In the genomic region with DNA sequence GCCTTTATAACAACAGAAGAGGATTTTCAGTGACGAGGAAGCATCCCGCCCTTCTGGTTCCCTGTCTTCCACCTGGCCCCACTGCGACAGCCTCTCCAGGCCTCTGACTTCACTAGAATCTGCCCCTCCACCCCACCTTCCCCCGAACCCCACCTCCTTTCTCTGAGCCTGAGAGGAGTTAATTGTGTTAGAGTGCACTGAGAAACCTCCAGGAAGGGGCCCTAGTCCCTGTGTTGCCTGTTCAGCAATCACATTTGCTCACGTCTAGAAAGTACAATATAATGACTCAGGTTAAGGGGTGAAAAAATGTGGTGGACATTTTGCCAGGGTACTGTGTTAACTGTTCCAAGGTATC, we compare ENCODE assay signal across 9 cellular contexts. TPM values are rescaled to one million over a fixed set of nuclear protein-coding genes. Genes with fewer than 3 reads are reported as not detected.
A peak's percentile ranks its signal among the peaks of the same experiment; 100 is the strongest.
DNase-seq lines count a peak whose midpoint lies in the region; ATAC-seq and TF ChIP-seq lines count a peak whose summit lies in the region.
"Had no signal": no experiment of that assay in that cellular context is flagged by ENCODE, and none has a peak within 500 bp of the region (broad histone marks: within the 10 kb centered on the region; RNA-seq: fewer than 3 reads in every experiment).

No MANE protein-coding gene starts in this region.

- CTCF ChIA-PET in OCI-LY7 (lab: Charles Lee; ENCODE audit: unreplicated experiment), result interaction anchor here (2.0 kb wide), 1 partner anchor 13 kb away, joined by 7 read pairs; no protein-coding TSS in a partner anchor

- no peaks in the 10 kb centered on the region for H4K20me1 ChIP-seq in OCI-LY7 (ENCODE audit: insufficient read depth, low read length)

- DNase-seq in SIG-M5 treated with dmso at 0.1 percent for 504 hours (lab: John Stamatoyannopoulos, UW; ENCODE audit: unreplicated experiment) (peak; percentile 33), SIG-M5 (lab: John Stamatoyannopoulos, UW) (no peak), OCI-LY7 (ENCODE audit: low spot score) (peak; percentile 70), esophagus squamous epithelium (lab: John Stamatoyannopoulos, UW) (no peak), DMS 273 treated with DMSO at 0.1 percent for 48 hours (lab: John Stamatoyannopoulos, UW) (no peak), head of caudate nucleus (no peak)
- no peak for DNase-seq in stimulated activated effector memory CD8-positive, alpha-beta T cell treated with anti-CD3 and anti-CD28 coated beads, Interleukin-12 subunit alpha, Interleukin-12 subunit beta, amount 100 ng/mL, for 72 hours (ENCODE audit: low spot score in 2 of 2)
- DNase-seq: NCI-H774 had no signal

- H3K4me3 ChIP-seq in OCI-LY7 (ENCODE audit: low read depth, low read length, poor library complexity, severe bottlenecking) (peak overlapping the region; percentile 66), esophagus squamous epithelium (no peak overlapping the region)

- H3K36me3 ChIP-seq in OCI-LY7 (ENCODE audit: insufficient read depth, low read length) (no peaks in the 10 kb centered on the region), esophagus squamous epithelium (no peaks in the 10 kb centered on the region)

- peak overlapping the region; percentile 75 for H3K4me3 Mint-ChIP-seq in stimulated activated effector memory CD8-positive, alpha-beta T cell treated with anti-CD3 and anti-CD28 coated beads, Interleukin-12 subunit alpha, Interleukin-12 subunit beta, amount 100 ng/mL, for 72 hours

- H3K27me3 ChIP-seq in esophagus squamous epithelium, result no peaks in the 10 kb centered on the region

- peaks cover 77% of the 10 kb centered on the region for H3K4me1 Mint-ChIP-seq in stimulated activated effector memory CD8-positive, alpha-beta T cell treated with anti-CD3 and anti-CD28 coated beads, Interleukin-12 subunit alpha, Interleukin-12 subunit beta, amount 100 ng/mL, for 72 hours

- TF ChIP-seq POLR2A in esophagus squamous epithelium (IDR thresholded peaks at IDR 0.05), result no peak

- TF ChIP-seq CTCF in OCI-LY7 (conservative IDR thresholded peaks at IDR 0.05; ENCODE audit: low read length) (no peak), esophagus squamous epithelium (IDR thresholded peaks at IDR 0.05) (no peak)

- no peaks in the 10 kb centered on the region for H3K9me3 Mint-ChIP-seq in stimulated activated effector memory CD8-positive, alpha-beta T cell treated with anti-CD3 and anti-CD28 coated beads, Interleukin-12 subunit alpha, Interleukin-12 subunit beta, amount 100 ng/mL, for 72 hours

- peaks cover 42% of the 10 kb centered on the region for H3K36me3 Mint-ChIP-seq in stimulated activated effector memory CD8-positive, alpha-beta T cell treated with anti-CD3 and anti-CD28 coated beads, Interleukin-12 subunit alpha, Interleukin-12 subunit beta, amount 100 ng/mL, for 72 hours

- ATAC-seq in stimulated activated effector memory CD8-positive, alpha-beta T cell treated with anti-CD3 and anti-CD28 coated beads, Interleukin-12 subunit alpha, Interleukin-12 subunit beta, amount 100 ng/mL, for 72 hours, result peak; percentile 83
- ATAC-seq in HG02678 (IDR thresholded peaks at IDR 0.05; ENCODE audit: unreplicated experiment), result no peak

- peak overlapping the region; percentile 96 for H3K27ac Mint-ChIP-seq in stimulated activated effector memory CD8-positive, alpha-beta T cell treated with anti-CD3 and anti-CD28 coated beads, Interleukin-12 subunit alpha, Interleukin-12 subunit beta, amount 100 ng/mL, for 72 hours

- intact Hi-C loops in OCI-LY7 (cut with micrococcal nuclease; ENCODE audit: unreplicated experiment), result loop anchor here (5.0 to 10.0 kb wide), 2 partner anchors 167 to 254 kb away; partner anchors contain the start of gene FNBP4
- intact Hi-C loops in esophagus squamous epithelium (cut with DNase I), result no loop called here
- intact Hi-C loops in head of caudate nucleus (cut with DNase I), result no loop called here

- H3K27ac ChIP-seq in OCI-LY7 (ENCODE audit: low read depth, low read length, poor library complexity, severe bottlenecking) (peak overlapping the region; percentile 92), esophagus squamous epithelium (peak overlapping the region in 3 of 4 donors; percentile 14 to 65 (median 29))

- peak overlapping the region; percentile 98 for H3K4me2 ChIP-seq in OCI-LY7 (ENCODE audit: low read length)

- H3K9me2 ChIP-seq in OCI-LY7 (ENCODE audit: insufficient read depth, low read length), result no peaks in the 10 kb centered on the region

- H3K4me1 ChIP-seq in OCI-LY7 (ENCODE audit: insufficient read depth, low read length, poor library complexity, severe bottlenecking) (peaks cover 99% of the 10 kb centered on the region), esophagus squamous epithelium (peaks cover 0 to 34% (median 4%) of the 10 kb centered on the region in 3 donors)

- no TSS peak for BruUV-seq in OCI-LY7 (replicated peaks; lab: Mats Ljungman, UMichigan)

- 50 to 58% methylated on average over 2 of the region's 5 CpGs for WGBS in esophagus squamous epithelium, 2 donors

- POLR2A ChIA-PET in OCI-LY7 (lab: Charles Lee), result interaction anchor here (0.7 to 4.9 kb wide), 15 partner anchors 10 to 914 kb away, joined by 3 to 91 read pairs (median 5); no protein-coding TSS in a partner anchor

- H3K79me2 ChIP-seq in OCI-LY7 (ENCODE audit: insufficient read depth, low read depth, low read length), result peaks cover 29% of the 10 kb centered on the region; the same call in 1 of the 2 replicates

- H3K9me3 ChIP-seq in OCI-LY7 (ENCODE audit: low read length) (no peaks in the 10 kb centered on the region), esophagus squamous epithelium (no peaks in the 10 kb centered on the region)

- no peak overlapping the region; the same call in 1 of the 2 replicates for H2AFZ ChIP-seq in OCI-LY7 (ENCODE audit: low read length)

RNA-seq across cellular contexts. Expression of gene PTPRJ, which starts 38.8 kb away (rescaled TPM):
- 4.5 and 5.4 TPM in 2 replicates for total RNA-seq in OCI-LY7 (2014; rRNA removed; shearing (Covaris generic))
- total RNA-seq in OCI-LY7 (2022), result 24.9 and 28.3 TPM in 2 replicates
- 10 to 100 TPM in 1 of 4 donors, 1 to 10 TPM in 3; 1.7 to 11.6 (median 3.4) TPM for total RNA-seq in esophagus squamous epithelium

Comparison
In these comparisons a context has a peak if more than half of its experiments do, and no peak if none do; other contexts are left out.
1. DNase-seq: peak in SIG-M5 treated with dmso at 0.1 percent for 504 hours (single experiment) and OCI-LY7 (single experiment); none in SIG-M5 (single experiment), esophagus squamous epithelium (single experiment), stimulated activated effector memory CD8-positive, alpha-beta T cell treated with anti-CD3 and anti-CD28 coated beads, Interleukin-12 subunit alpha, Interleukin-12 subunit beta, amount 100 ng/mL, for 72 hours (0 of 2), DMS 273 treated with DMSO at 0.1 percent for 48 hours (single experiment) and head of caudate nucleus (0 of 42).